Comparison of ENCODE assay signal across 8 cellular contexts in genomic region chr5:68460147-68460760, GRCh38.
A peak's percentile ranks its signal among the peaks of the same experiment; 100 is the strongest.
DNase-seq lines count a peak whose midpoint lies in the region; ATAC-seq and TF ChIP-seq lines count a peak whose summit lies in the region.

No MANE protein-coding gene starts in this region.

- H2AFZ ChIP-seq in MM.1S (ENCODE audit: low read length), result no peak overlapping the region

- H3K9me3 ChIP-seq in MM.1S (replicated peaks; ENCODE audit: insufficient read depth, low read length) (no peaks in the 10 kb centered on the region), ovary (no peaks in the 10 kb centered on the region)

- no peaks in the 10 kb centered on the region for H3F3A ChIP-seq in MM.1S (ENCODE audit: insufficient read depth, low read length)

- no peak overlapping the region for H3K9ac ChIP-seq in MM.1S (ENCODE audit: low read length)

- no peak overlapping the region for H3K4me2 ChIP-seq in MM.1S (ENCODE audit: low read depth, low read length)

- 35 to 44% (median 42%) methylated on average over 3 of the region's 3 CpGs for WGBS in ovary, 3 donors

- TF ChIP-seq CTCF in MM.1S (IDR thresholded peaks at IDR 0.05; ENCODE audit: low read length) (peak; percentile 75), ovary (IDR thresholded peaks at IDR 0.05) (peak in 2 of 3 donors; percentile 23 to 55)

- TF ChIP-seq POLR2A in ovary (IDR thresholded peaks at IDR 0.05), result no peak

- H3K36me3 ChIP-seq in MM.1S (replicated peaks; ENCODE audit: insufficient read depth, low read length) (no peaks in the 10 kb centered on the region), ovary (no peaks in the 10 kb centered on the region)

- H4K20me1 ChIP-seq in MM.1S (ENCODE audit: insufficient read depth, low read length), result no peaks in the 10 kb centered on the region

- no peaks in the 10 kb centered on the region for H3K79me2 ChIP-seq in MM.1S (ENCODE audit: low read length)

- TF ChIP-seq EP300 in ovary (IDR thresholded peaks at IDR 0.05), result no peak

- peak; percentile 58 for ATAC-seq in GM18867 (IDR thresholded peaks at IDR 0.05; ENCODE audit: unreplicated experiment)
- ATAC-seq in HG03442 (IDR thresholded peaks at IDR 0.05; ENCODE audit: unreplicated experiment), result no peak

- H3K4me1 ChIP-seq in MM.1S (ENCODE audit: low read length) (no peaks in the 10 kb centered on the region), ovary (ENCODE audit: insufficient read depth) (peaks cover 4% of the 10 kb centered on the region)

- H3K27ac ChIP-seq in MM.1S (ENCODE audit: low read length), result no peak overlapping the region
- no peak overlapping the region for H3K27ac ChIP-seq in ovary

- DNase-seq in CD1c-positive myeloid dendritic cell (ENCODE audit: extremely low spot score) (peak; percentile 78), MM.1S (peak; percentile 59), fibroblast of the conjunctiva (ENCODE audit: low read depth) (peak; percentile 61), ovary (peak in 1 of 5 donors; percentile 44), NCI-H226 (no peak)
- DNase-seq in activated CD4-positive, alpha-beta T cell treated with anti-CD3 and anti-CD28 coated beads for 48 hours, result peak; percentile 50

- no peaks in the 10 kb centered on the region for H3K27me3 ChIP-seq in MM.1S (replicated peaks; ENCODE audit: insufficient read depth, low read length)
- no peaks in the 10 kb centered on the region for H3K27me3 ChIP-seq in ovary

- no peaks in the 10 kb centered on the region for H3K9me2 ChIP-seq in MM.1S (replicated peaks; ENCODE audit: insufficient read depth, low read length)

- intact Hi-C loops in ovary (cut with DNase I), result loop anchor here in 3 of 4 donors (10.0 kb wide), 3 partner anchors 185 to 505 kb away; no protein-coding TSS in a partner anchor

- no peak overlapping the region for H3K4me3 ChIP-seq in MM.1S (ENCODE audit: low read length)
- no peak overlapping the region for H3K4me3 ChIP-seq in ovary
